ENCODE assay signal across 1 cellular context in the genomic region with DNA sequence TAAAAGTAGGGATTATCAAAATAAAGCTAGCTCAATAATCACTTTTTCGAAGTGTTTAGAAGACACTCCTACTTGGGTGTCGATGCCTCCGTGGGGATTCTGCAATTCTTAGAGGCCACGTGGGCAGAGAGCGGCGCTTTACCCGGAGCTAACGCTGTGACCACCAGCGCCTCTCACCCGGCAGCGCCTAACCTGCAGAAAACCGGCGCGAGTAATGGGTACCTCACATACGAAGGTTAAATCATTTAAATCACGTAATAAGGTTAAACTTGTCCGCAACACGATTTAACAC.
A peak's percentile ranks its signal among the peaks of the same experiment; 100 is the strongest.
TF ChIP-seq lines count a peak whose summit lies in the region.

No MANE protein-coding gene starts in this region.

TF ChIP-seq in H1, 55 proteins besides CTCF, POLR2A, EP300 and RAD21:
- TF ChIP-seq USF2 (IDR thresholded peaks at IDR 0.05; ENCODE audit: low read length) (peak; percentile 43; the same call in 1 of the 2 replicates), BCL11A (IDR thresholded peaks at IDR 0.05; ENCODE audit: low read depth in 2 of 2, low read length in 2 of 2) (no peak), SAP30 (IDR thresholded peaks at IDR 0.05; ENCODE audit: insufficient read depth, insufficient replicate concordance, low read length) (peak; percentile 80), TCF12 (IDR thresholded peaks at IDR 0.05; ENCODE audit: low read depth, low read length) (no peak)
- TF ChIP-seq, protein P1, sequence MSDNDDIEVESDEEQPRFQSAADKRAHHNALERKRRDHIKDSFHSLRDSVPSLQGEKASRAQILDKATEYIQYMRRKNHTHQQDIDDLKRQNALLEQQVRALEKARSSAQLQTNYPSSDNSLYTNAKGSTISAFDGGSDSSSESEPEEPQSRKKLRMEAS (IDR thresholded peaks at IDR 0.05), result peak; percentile 63
